16 cellular contexts compared by ENCODE assay signal in the genomic region with DNA sequence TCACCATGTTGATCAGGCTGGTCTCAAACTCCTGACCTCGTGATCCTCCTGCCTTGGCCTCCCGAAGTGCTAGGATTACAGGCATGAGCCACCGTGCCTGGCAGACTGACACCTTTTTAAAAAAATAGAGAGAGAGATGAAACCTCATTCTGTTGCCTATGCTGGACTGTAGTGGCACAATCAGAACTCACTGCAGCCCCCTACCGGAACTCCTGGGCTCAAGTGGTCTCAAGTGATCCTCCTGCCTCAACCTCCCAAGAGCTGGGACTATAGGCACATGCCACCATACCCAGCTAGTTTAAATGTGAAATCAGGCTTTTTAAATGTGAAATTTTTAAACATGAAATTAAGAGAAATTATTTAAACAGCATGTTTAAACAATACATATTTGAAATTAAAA.
DNase-seq lines count a peak whose midpoint lies in the region; ATAC-seq and TF ChIP-seq lines count a peak whose summit lies in the region.
"Had no signal": no experiment of that assay in that cellular context is flagged by ENCODE, and none has a peak within 500 bp of the region (broad histone marks: within the 10 kb centered on the region; RNA-seq: fewer than 3 reads in every experiment).

No MANE protein-coding gene starts in this region.

- H3K27ac Mint-ChIP-seq in stimulated activated effector memory CD8-positive, alpha-beta T cell treated with anti-CD3 and anti-CD28 coated beads, Interleukin-12 subunit alpha, Interleukin-12 subunit beta, amount 100 ng/mL, for 72 hours = no peak overlapping the region
- H3K27ac Mint-ChIP-seq: B cell; CD4-positive, CD25-positive, alpha-beta regulatory T cell; CD8-positive, alpha-beta memory T cell had no signal

- H3K9me2 ChIP-seq in Karpas-422 (replicated peaks; ENCODE audit: insufficient read depth, low read length) = no peaks in the 10 kb centered on the region

- H3K4me1 Mint-ChIP-seq in stimulated activated effector memory CD8-positive, alpha-beta T cell treated with anti-CD3 and anti-CD28 coated beads, Interleukin-12 subunit alpha, Interleukin-12 subunit beta, amount 100 ng/mL, for 72 hours = no peaks in the 10 kb centered on the region
- H3K4me1 Mint-ChIP-seq: CD4-positive, CD25-positive, alpha-beta regulatory T cell; CD8-positive, alpha-beta memory T cell had no signal

- no peaks in the 10 kb centered on the region for H3K4me1 ChIP-seq in A673 (ENCODE audit: insufficient read depth, low read length, poor library complexity, severe bottlenecking)
- H3K4me1 ChIP-seq in Karpas-422 (ENCODE audit: low read length) = no peaks in the 10 kb centered on the region
- H3K4me1 ChIP-seq in Panc1 (ENCODE audit: control insufficient read depth, insufficient read depth, low read length) = no peaks in the 10 kb centered on the region

- CTCF ChIA-PET in A673 (lab: Charles Lee) (no interaction called here), Panc1 (lab: Charles Lee) (no interaction called here)

- H4K20me1 ChIP-seq in Karpas-422 (ENCODE audit: insufficient read depth, low read depth, low read length) = no peaks in the 10 kb centered on the region

- H3K36me3 Mint-ChIP-seq in stimulated activated effector memory CD8-positive, alpha-beta T cell treated with anti-CD3 and anti-CD28 coated beads, Interleukin-12 subunit alpha, Interleukin-12 subunit beta, amount 100 ng/mL, for 72 hours = no peaks in the 10 kb centered on the region
- H3K36me3 Mint-ChIP-seq: CD4-positive, CD25-positive, alpha-beta regulatory T cell; CD8-positive, alpha-beta memory T cell had no signal

- H3K4me3 ChIP-seq in A673 (ENCODE audit: low read depth, low read length, poor library complexity, severe bottlenecking) = no peak overlapping the region
- no peak overlapping the region for H3K4me3 ChIP-seq in Karpas-422 (ENCODE audit: low read length)
- H3K4me3 ChIP-seq in Panc1 (ENCODE audit: low read depth in 2 of 2, low read length in 2 of 2) = no peak overlapping the region
- H3K4me3 ChIP-seq: HAP-1 had no signal

- no peaks in the 10 kb centered on the region for H3K79me2 ChIP-seq in Karpas-422 (ENCODE audit: low read length)

- no peaks in the 10 kb centered on the region for H3K9me3 Mint-ChIP-seq in stimulated activated effector memory CD8-positive, alpha-beta T cell treated with anti-CD3 and anti-CD28 coated beads, Interleukin-12 subunit alpha, Interleukin-12 subunit beta, amount 100 ng/mL, for 72 hours

- POLR2A ChIA-PET in A673 (lab: Charles Lee; ENCODE audit: low non-redundant PET) (no interaction called here), Panc1 (lab: Charles Lee) (no interaction called here)

- peaks cover 3% of the 10 kb centered on the region for H3K27me3 ChIP-seq in A673 (replicated peaks; ENCODE audit: insufficient read depth, low read depth, low read length, poor library complexity)
- H3K27me3 ChIP-seq in Karpas-422 (ENCODE audit: low read length) = no peaks in the 10 kb centered on the region
- H3K27me3 ChIP-seq in Panc1 (ENCODE audit: control insufficient read depth, insufficient read depth, low read length) = no peaks in the 10 kb centered on the region

- DNase-seq in A673 (ENCODE audit: low spot score) = peak; percentile 3
- peak; percentile 5 for DNase-seq in Daoy (ENCODE audit: low read depth)
- peak; percentile 54 for DNase-seq in Karpas-422
- DNase-seq in Panc1 (ENCODE audit: low read depth, low spot score) = no peak
- no peak for DNase-seq in stimulated activated effector memory CD8-positive, alpha-beta T cell treated with anti-CD3 and anti-CD28 coated beads, Interleukin-12 subunit alpha, Interleukin-12 subunit beta, amount 100 ng/mL, for 72 hours (ENCODE audit: low spot score in 2 of 2)
- no peak for DNase-seq in NCI-H2107 (lab: John Stamatoyannopoulos, UW)
- no peak for DNase-seq in activated CD4-positive, CD25-positive, alpha-beta regulatory T cell (lab: John Stamatoyannopoulos, UW)
- DNase-seq: 8988T; C1 segment of cervical spinal cord; CD4-positive, CD25-positive, alpha-beta regulatory T cell; CD8-positive, alpha-beta memory T cell; COR-L47; GDM1 had no signal

- no peak overlapping the region for H3K27ac ChIP-seq in A673 (ENCODE audit: low read depth, low read length, poor library complexity, severe bottlenecking)
- H3K27ac ChIP-seq in Karpas-422 (ENCODE audit: low read length) = no peak overlapping the region
- H3K27ac ChIP-seq in Panc1 (ENCODE audit: low read length) = no peak overlapping the region

- H3K9ac ChIP-seq in Karpas-422 (ENCODE audit: low read length) = no peak overlapping the region

- BruUV-seq in A673 (replicated peaks; lab: Mats Ljungman, UMichigan) = no TSS peak
- no TSS peak for BruUV-seq in Panc1 (replicated peaks; lab: Mats Ljungman, UMichigan)

- intact Hi-C loops in A673 (cut with micrococcal nuclease; ENCODE audit: unreplicated experiment) (no loop called here), Panc1 (cut with micrococcal nuclease; ENCODE audit: unreplicated experiment) (no loop called here)

- H3K4me2 ChIP-seq in Karpas-422 (ENCODE audit: low read depth, low read length, poor library complexity, severe bottlenecking) = no peak overlapping the region

- H3K9me3 ChIP-seq in A673 (ENCODE audit: low read depth, low read length, poor library complexity, severe bottlenecking) = no peaks in the 10 kb centered on the region
- no peaks in the 10 kb centered on the region for H3K9me3 ChIP-seq in Karpas-422 (ENCODE audit: low read length)
- no peaks in the 10 kb centered on the region for H3K9me3 ChIP-seq in Panc1 (ENCODE audit: control insufficient read depth, insufficient read depth, low read depth, low read length)
- H3K9me3 ChIP-seq: HAP-1 had no signal

- H2AFZ ChIP-seq in Karpas-422 (ENCODE audit: low read length) = no peak overlapping the region

- no peak for ATAC-seq in Panc1
- ATAC-seq in stimulated activated effector memory CD8-positive, alpha-beta T cell treated with anti-CD3 and anti-CD28 coated beads, Interleukin-12 subunit alpha, Interleukin-12 subunit beta, amount 100 ng/mL, for 72 hours = no peak
- ATAC-seq in GM21526 (IDR thresholded peaks at IDR 0.05; ENCODE audit: low FRiP score, unreplicated experiment) = no peak

- TF ChIP-seq CTCF in A673 (conservative IDR thresholded peaks at IDR 0.05; ENCODE audit: low read depth, low read length) = peak; percentile 25; the same call in 1 of the 2 replicates
- TF ChIP-seq CTCF in Panc1 (IDR thresholded peaks at IDR 0.05) = peak; percentile 29

- in situ Hi-C loops in Panc1 (cut with HindIII; ENCODE audit: low pct_unique_long_range_greater_than_20kb, low sequenced_read_pairs) = no loop called here

- H3K4me3 Mint-ChIP-seq in stimulated activated effector memory CD8-positive, alpha-beta T cell treated with anti-CD3 and anti-CD28 coated beads, Interleukin-12 subunit alpha, Interleukin-12 subunit beta, amount 100 ng/mL, for 72 hours = no peak overlapping the region
- H3K4me3 Mint-ChIP-seq: B cell; CD4-positive, CD25-positive, alpha-beta regulatory T cell; CD8-positive, alpha-beta memory T cell had no signal

- H3K36me3 ChIP-seq in A673 (ENCODE audit: insufficient read depth, low read length, poor library complexity, severe bottlenecking) = no peaks in the 10 kb centered on the region
- no peaks in the 10 kb centered on the region for H3K36me3 ChIP-seq in Karpas-422 (ENCODE audit: insufficient read depth, low read length)
- no peaks in the 10 kb centered on the region for H3K36me3 ChIP-seq in Panc1 (ENCODE audit: control insufficient read depth, insufficient read depth, low read length)
- H3K36me3 ChIP-seq: HAP-1 had no signal

Comparison
In these comparisons a context has a peak if more than half of its experiments do, and no peak if none do; other contexts are left out.
1. DNase-seq: peak in A673 (single experiment), Daoy (single experiment) and Karpas-422 (single experiment); none in Panc1 (single experiment), stimulated activated effector memory CD8-positive, alpha-beta T cell treated with anti-CD3 and anti-CD28 coated beads, Interleukin-12 subunit alpha, Interleukin-12 subunit beta, amount 100 ng/mL, for 72 hours (0 of 2), NCI-H2107 (single experiment) and activated CD4-positive, CD25-positive, alpha-beta regulatory T cell (0 of 4).